ENCODE assay signal across 11 cellular contexts in genomic region chr2:174764281-174765063, GRCh38. TPM values are rescaled to one million over a fixed set of nuclear protein-coding genes. Genes with fewer than 3 reads are reported as not detected.
DNase-seq lines count a peak whose midpoint lies in the region; ATAC-seq, FAIRE-seq and TF ChIP-seq lines count a peak whose summit lies in the region.
"Had no signal": no experiment of that assay in that cellular context is flagged by ENCODE, and none has a peak within 500 bp of the region (broad histone marks: within the 10 kb centered on the region; RNA-seq: fewer than 3 reads in every experiment).

Gene CHRNA1 (minus strand): TSS chr2:174764472. CDS start chr2:174764394, 78 bp downstream.

- TF ChIP-seq POLR2A in HepG2 (IDR thresholded peaks at IDR 0.05; ENCODE audit: insufficient read depth in 1 of 2, low read depth in 2 of 2, low read length in 2 of 2), result no peak

- H3K79me2 ChIP-seq in HepG2 (ENCODE audit: insufficient read depth, low read length), result no peaks in the 10 kb centered on the region

- in situ Hi-C loops in HepG2 (cut with HindIII; ENCODE audit: extremely low pct_ligation_motif_present, low pct_unique_long_range_greater_than_20kb), result no loop called here

- intact Hi-C loops in HepG2 (cut with micrococcal nuclease; ENCODE audit: unreplicated experiment), result no loop called here

- H3K4me3 ChIP-seq in HepG2 (replicated peaks in 1 of 3; ENCODE audit: insufficient read depth in 1 of 3, low read depth in 2 of 3, low read length in 3 of 3), result no peak within 1 kb of the TSS

- H3K27me3 ChIP-seq in HepG2 (ENCODE audit: control insufficient read depth in 1 of 2, insufficient read depth in 2 of 2, low read length in 2 of 2), result peaks cover 0 to 16% of the 10 kb centered on the region in 2 experiments; a peak in 1 of 5 replicates

- no peak for TF ChIP-seq CTCF in HepG2 (CRISPR knock-in tag; IDR thresholded peaks at IDR 0.05)

- H3K36me3 ChIP-seq in HepG2 (replicated peaks in 1 of 2; ENCODE audit: control insufficient read depth in 1 of 2, insufficient read depth in 2 of 2, low read length in 2 of 2), result no peaks in the 10 kb centered on the region

- no peaks in the 10 kb centered on the region for H3K4me1 ChIP-seq in HepG2 (ENCODE audit: insufficient read depth, low read length)

- no peak within 1 kb of the TSS for H2AFZ ChIP-seq in HepG2 (ENCODE audit: low read length)

- no peak within 1 kb of the TSS for H3K27ac ChIP-seq in HepG2 (ENCODE audit: extremely low read length, insufficient read depth, low read length)

- POLR2A ChIA-PET in HepG2 (lab: Yijun Ruan, JAX), result no interaction called here

- no peaks in the 10 kb centered on the region for H4K20me1 ChIP-seq in HepG2 (ENCODE audit: insufficient read depth, low read length)

- no peak within 1 kb of the TSS for H3K4me2 ChIP-seq in HepG2 (ENCODE audit: low read depth, low read length)

- FAIRE-seq in HepG2 (lab: Jason Lieb, UNC), result no peak
- no peak for FAIRE-seq in urothelium cell line (lab: Jason Lieb, UNC)

- CTCF ChIA-PET in HepG2 (lab: Yijun Ruan, JAX; ENCODE audit: low intra/inter-chr PET ratio, low total read pairs), result no interaction called here

- H3K9me3 ChIP-seq in HepG2 (ENCODE audit: low read length), result no peaks in the 10 kb centered on the region

- peak; percentile 80 for DNase-seq in EH (ENCODE audit: low read depth)
- peak; percentile 69 for DNase-seq in NOMO-1 treated with DMSO at 0.1 percent for 48 hours (lab: John Stamatoyannopoulos, UW; ENCODE audit: unreplicated experiment)
- DNase-seq in HepG2 (ENCODE audit: low spot score), result no peak
- DNase-seq in urothelium cell line (ENCODE audit: low spot score), result no peak
- no peak for DNase-seq in iPS-NIHi7 (ENCODE audit: extremely low spot score)
- no peak for DNase-seq in T-helper 2 cell
- DNase-seq: anterior cingulate cortex had no signal

- TF ChIP-seq RAD21 in HepG2 (CRISPR knock-in tag; IDR thresholded peaks at IDR 0.05), result no peak

- no TSS peak for BruUV-seq in HepG2 (replicated peaks; lab: Mats Ljungman, UMichigan)

- H3K9ac ChIP-seq in HepG2 (ENCODE audit: insufficient read depth, low read depth, low read length), result no peak within 1 kb of the TSS

- TF ChIP-seq EP300 in HepG2 (IDR thresholded peaks at IDR 0.05; ENCODE audit: low read depth in 2 of 2, low read length in 2 of 2), result no peak
- TF ChIP-seq EP300 in HepG2 (CRISPR knock-in tag; IDR thresholded peaks at IDR 0.05; ENCODE audit: borderline replicate concordance), result no peak

- 20% methylated on average over 6 of the region's 6 CpGs for WGBS in HepG2 (ENCODE audit: low lambda C conversion rate)

- ATAC-seq in HG03066 (IDR thresholded peaks at IDR 0.05; ENCODE audit: low read depth, unreplicated experiment) (peak; percentile 58), HepG2 (no peak; the same call in 2 of the 3 replicates), HG03175 (IDR thresholded peaks at IDR 0.05; ENCODE audit: unreplicated experiment) (no peak)

TF ChIP-seq in HepG2, 621 proteins besides CTCF, POLR2A, EP300 and RAD21:
- TF ChIP-seq ELF3 (CRISPR knock-in tag; IDR thresholded peaks at IDR 0.05) (no peak), ZNF317 (CRISPR knock-in tag; IDR thresholded peaks at IDR 0.05) (peak; percentile 76)

RNA-seq across cellular contexts. Expression of gene CHRNA1, which starts in this region (rescaled TPM):
- total RNA-seq in HepG2 (2016; rRNA removed; fragmentation: Illumina TruSeq; extraction: Trizol), result not detected in 2 replicates
- not detected in 2 replicates for total RNA-seq in HepG2 (2016; cell fraction: cytosol; rRNA removed; fragmentation: Illumina TruSeq; extraction: Trizol; ENCODE audit: low read depth)
- not detected in 2 replicates for total RNA-seq in HepG2 (2016; cell fraction: insoluble cytoplasmic fraction; rRNA removed; fragmentation: Illumina TruSeq; extraction: Trizol)
- not detected in 2 replicates for total RNA-seq in HepG2 (2016; cell fraction: membrane; rRNA removed; fragmentation: Illumina TruSeq; extraction: Trizol)
- total RNA-seq in HepG2 (2016; cell fraction: nucleus; rRNA removed; fragmentation: Illumina TruSeq; extraction: Trizol), result not detected in 2 replicates
- polyA plus RNA-seq in HepG2 (2011; rRNA removed), result not detected in 2 replicates
- polyA plus RNA-seq in HepG2 (2011; cell fraction: cytosol; rRNA removed), result not detected in 2 replicates
- not detected in 2 replicates for polyA plus RNA-seq in HepG2 (2011; cell fraction: nucleus; rRNA removed)
- not detected in 2 replicates for polyA plus RNA-seq in HepG2 (2012)
- polyA plus RNA-seq in HepG2 (2016; cell fraction: cytosol; fragmentation: Illumina TruSeq; extraction: Trizol; ENCODE audit: low read depth), result not detected in 2 replicates
- not detected in 2 replicates for polyA plus RNA-seq in HepG2 (2016; cell fraction: insoluble cytoplasmic fraction; fragmentation: Illumina TruSeq; extraction: Trizol; ENCODE audit: low read depth)
- polyA plus RNA-seq in HepG2 (2016; cell fraction: membrane; fragmentation: Illumina TruSeq; extraction: Trizol; ENCODE audit: low read depth), result not detected in 2 replicates
- polyA plus RNA-seq in HepG2 (2016; cell fraction: nucleus; fragmentation: Illumina TruSeq; extraction: Trizol; ENCODE audit: insufficient read depth, low read depth), result not detected in 2 replicates
- polyA minus RNA-seq in HepG2 (2011; rRNA and poly(A)+ RNA removed; ENCODE audit: low replicate concordance), result not detected in 2 replicates
- polyA minus RNA-seq in HepG2 (2011; cell fraction: cytosol; rRNA and poly(A)+ RNA removed), result not detected in 2 replicates
- not detected in 2 replicates for polyA minus RNA-seq in HepG2 (2011; cell fraction: nucleus; rRNA and poly(A)+ RNA removed)
- total RNA-seq: kidney epithelial cell; T-helper 1 cell treated with Interleukin-12 subunit alpha and Interleukin-12 subunit beta and Interleukin-4 antibody, amounts not matched to agents 30 ng/mL and 1 ng/mL, for 36 hours had no signal

Comparison
In these comparisons a context has a peak if more than half of its experiments do, and no peak if none do; other contexts are left out.
1. DNase-seq: peak in EH (single experiment) and NOMO-1 treated with DMSO at 0.1 percent for 48 hours (single experiment); none in HepG2 (single experiment), urothelium cell line (single experiment), iPS-NIHi7 (single experiment) and T-helper 2 cell (0 of 5).